ENCODE assay signal across 21 cellular contexts in genomic region chr13:49399801-49400472, GRCh38. TPM values are rescaled to one million over a fixed set of nuclear protein-coding genes. Genes with fewer than 3 reads are reported as not detected.
A peak's percentile ranks its signal among the peaks of the same experiment; 100 is the strongest.
DNase-seq lines count a peak whose midpoint lies in the region; ATAC-seq and TF ChIP-seq lines count a peak whose summit lies in the region.
"Had no signal": no experiment of that assay in that cellular context is flagged by ENCODE, and none has a peak within 500 bp of the region (broad histone marks: within the 10 kb centered on the region; RNA-seq: fewer than 3 reads in every experiment).

No MANE protein-coding gene starts in this region.

- peaks cover 22% of the 10 kb centered on the region for H3K4me1 ChIP-seq in muscle layer of colon (ENCODE audit: insufficient read depth, low read length)

- H3K4me3 ChIP-seq in dorsolateral prefrontal cortex: peak overlapping the region in 58 of 59 donors; percentile 16 to 72 (median 55)
- H3K4me3 ChIP-seq in muscle layer of colon (ENCODE audit: low read depth in 1 of 2, low read length in 2 of 2): peak overlapping the region; percentile 35 to 75

- H3K4me3 Mint-ChIP-seq in type B pancreatic cell: peak overlapping the region; percentile 80
- H3K4me3 Mint-ChIP-seq: activated naive CD8-positive, alpha-beta T cell treated with anti-CD3 and anti-CD28 coated beads, Interleukin-2, amount 10 ng/mL, durations not matched to agents 7 days and 5 days; CD4-positive, alpha-beta T cell; dendritic cell treated with granulocyte-macrophage colony-stimulating factor and Interleukin-4, amounts not matched to agents 40 ng/mL and 50 ng/mL, for 4 days; naive B cell; T-helper 1 cell treated with Interleukin-12 subunit alpha and Interleukin-12 subunit beta and Interleukin-4 antibody, amounts not matched to agents 30 μg/mL and 1 μg/mL, for 36 hours had no signal

- DNase-seq in SIG-M5 treated with dmso at 0.1 percent for 504 hours (lab: John Stamatoyannopoulos, UW; ENCODE audit: unreplicated experiment) (peak; percentile 59), SIG-M5 (lab: John Stamatoyannopoulos, UW) (no peak), dorsolateral prefrontal cortex (no peak), type B pancreatic cell (ENCODE audit: extremely low spot score, unreplicated experiment) (no peak), NCI-H1694 treated with DMSO at 0.1 percent for 48 hours (lab: John Stamatoyannopoulos, UW) (no peak)
- DNase-seq: 8988T; activated CD8-positive, alpha-beta memory T cell treated with anti-CD3 and anti-CD28 coated beads, Interleukin-2, amount 50 U/mL, for 48 hours; activated naive CD8-positive, alpha-beta T cell treated with anti-CD3 and anti-CD28 coated beads, Interleukin-2, amount 10 ng/mL, durations not matched to agents 7 days and 5 days; CD4-positive, alpha-beta T cell; GF-D8; KG1; naive B cell; NCI-H1436 treated with DMSO at 0.1 percent for 48 hours; NCI-H446 treated with DMSO at 0.1 percent for 48 hours; retina; stimulated activated CD4-positive, alpha-beta T cell treated with anti-CD3 and anti-CD28 coated beads, Interleukin-2, amount 100 ng/mL, for 24 hours had no signal

- peaks cover 3% of the 10 kb centered on the region for H3K36me3 Mint-ChIP-seq in type B pancreatic cell

- no peak for TF ChIP-seq CTCF in dorsolateral prefrontal cortex (IDR thresholded peaks at IDR 0.05 in 54 of 56, conservative IDR thresholded peaks at IDR 0.05 in 2 of 56; ENCODE audit: low read depth in 1 of 56, partially characterized antibody in 56 of 56)
- no peak for TF ChIP-seq CTCF in type B pancreatic cell (conservative IDR thresholded peaks at IDR 0.05)

- H3K27me3 ChIP-seq in dorsolateral prefrontal cortex (no peaks in the 10 kb centered on the region), muscle layer of colon (ENCODE audit: control insufficient read depth in 1 of 2, insufficient read depth in 2 of 2, low read length in 2 of 2) (no peaks in the 10 kb centered on the region)

- H3K27ac Mint-ChIP-seq in type B pancreatic cell: peak overlapping the region; percentile 96
- H3K27ac Mint-ChIP-seq: activated naive CD8-positive, alpha-beta T cell treated with anti-CD3 and anti-CD28 coated beads, Interleukin-2, amount 10 ng/mL, durations not matched to agents 7 days and 5 days; CD4-positive, alpha-beta T cell; dendritic cell treated with granulocyte-macrophage colony-stimulating factor and Interleukin-4, amounts not matched to agents 40 ng/mL and 50 ng/mL, for 4 days; T-helper 1 cell treated with Interleukin-12 subunit alpha and Interleukin-12 subunit beta and Interleukin-4 antibody, amounts not matched to agents 30 μg/mL and 1 μg/mL, for 36 hours had no signal

- no peaks in the 10 kb centered on the region for H3K36me3 ChIP-seq in muscle layer of colon (ENCODE audit: insufficient read depth, low read length)

- no peaks in the 10 kb centered on the region for H3K9me3 ChIP-seq in muscle layer of colon (ENCODE audit: low read length)

- peak overlapping the region; percentile 72 for H3K9ac ChIP-seq in muscle layer of colon (ENCODE audit: low read length)

- no peaks in the 10 kb centered on the region for H3K27me3 Mint-ChIP-seq in type B pancreatic cell
- H3K27me3 Mint-ChIP-seq: CD4-positive, alpha-beta T cell; dendritic cell treated with granulocyte-macrophage colony-stimulating factor and Interleukin-4, amounts not matched to agents 40 ng/mL and 50 ng/mL, for 4 days; naive B cell had no signal

- peaks cover 10% of the 10 kb centered on the region for H3K4me1 Mint-ChIP-seq in type B pancreatic cell (ENCODE audit: unreplicated experiment)
- H3K4me1 Mint-ChIP-seq: activated naive CD8-positive, alpha-beta T cell treated with anti-CD3 and anti-CD28 coated beads, Interleukin-2, amount 10 ng/mL, durations not matched to agents 7 days and 5 days had no signal

- H3K9me3 Mint-ChIP-seq in type B pancreatic cell: peaks cover 3% of the 10 kb centered on the region

- H3K27ac ChIP-seq in dorsolateral prefrontal cortex (peak overlapping the region in 46 of 59 donors; percentile 1 to 94 (median 80)), muscle layer of colon (ENCODE audit: low read depth, low read length) (peak overlapping the region; percentile 75)

- intact Hi-C loops in dorsolateral prefrontal cortex (cut with DNase I): no loop called here

- no peak for ATAC-seq in HG02981 (IDR thresholded peaks at IDR 0.05; ENCODE audit: unreplicated experiment)
- no peak for ATAC-seq in HG03571 (IDR thresholded peaks at IDR 0.05; ENCODE audit: unreplicated experiment)

RNA-seq across cellular contexts. Expression of gene CAB39L, which starts 43.9 kb away (rescaled TPM):
- total RNA-seq in dorsolateral prefrontal cortex (10 to 100 TPM; 27.2 to 86.9 (median 50.7) TPM), type B pancreatic cell (ENCODE audit: low replicate concordance) (11.4 and 18.1 TPM in 2 replicates)

RNA-seq across cellular contexts. Expression of gene SETDB2, which starts 44.1 kb away (rescaled TPM):
- 10 to 100 TPM; 12.4 to 25.4 (median 18.7) TPM for total RNA-seq in dorsolateral prefrontal cortex
- total RNA-seq in type B pancreatic cell (ENCODE audit: low replicate concordance): 8.2 and 11.8 TPM in 2 replicates
